In genomic region chr2:153819056-153819455, GRCh38 we compare ENCODE assay signal across 5 cellular contexts. TPM values are rescaled to one million over a fixed set of nuclear protein-coding genes. Genes with fewer than 3 reads are reported as not detected.
"Had no signal": no experiment of that assay in that cellular context is flagged by ENCODE, and none has a peak within 500 bp of the region (broad histone marks: within the 10 kb centered on the region; RNA-seq: fewer than 3 reads in every experiment).

No MANE protein-coding gene starts in this region.

- H3K9me3 ChIP-seq: HAP-1 had no signal

- H3K27ac ChIP-seq: GM23248 had no signal

- DNase-seq: GM23248, GOT3, KBM-7 had no signal

- H3K9ac ChIP-seq: GM23248 had no signal

- H2AFZ ChIP-seq: GM23248 had no signal

- H3K36me3 ChIP-seq: HAP-1 had no signal

- H3K4me1 ChIP-seq: HAP-1 had no signal

- H3K4me3 ChIP-seq: GM23248, HAP-1 had no signal

RNA-seq across cellular contexts. Expression of gene GALNT13, which starts 52.7 kb away (rescaled TPM):
- total RNA-seq: HT-29 had no signal
